In genomic region chr1:218705391-218705790, GRCh38 we compare ENCODE assay signal across 20 cellular contexts.
DNase-seq lines count a peak whose midpoint lies in the region; TF ChIP-seq lines count a peak whose summit lies in the region.
"Had no signal": no experiment of that assay in that cellular context is flagged by ENCODE, and none has a peak within 500 bp of the region (broad histone marks: within the 10 kb centered on the region; RNA-seq: fewer than 3 reads in every experiment).

No MANE protein-coding gene starts in this region.

- no peak for TF ChIP-seq POLR2A in breast epithelium (IDR thresholded peaks at IDR 0.05)

- no peak overlapping the region for H3K4me3 ChIP-seq in breast epithelium
- no peak overlapping the region for H3K4me3 ChIP-seq in foreskin fibroblast (ENCODE audit: low read depth in 1 of 2, low read length in 2 of 2)
- H3K4me3 ChIP-seq: adrenal gland, colonic mucosa, esophagus muscularis mucosa, pancreas, spleen, tibial nerve had no signal

- DNase-seq in ACHN (peak; percentile 62), LoVo (ENCODE audit: low spot score) (peak; percentile 12), breast epithelium (ENCODE audit: low spot score in 2 of 2) (no peak), kidney glomerular epithelial cell (lab: John Stamatoyannopoulos, UW) (peak; percentile 55), anterior cingulate cortex (lab: John Stamatoyannopoulos, UW) (no peak), foreskin fibroblast (no peak), OCI-M2 (lab: John Stamatoyannopoulos, UW; ENCODE audit: unreplicated experiment) (no peak)
- no peak for DNase-seq in activated CD4-positive, CD25-positive, alpha-beta regulatory T cell treated with anti-CD3 and anti-CD28 coated beads, Interleukin-2, amount 50 U/mL, for 72 hours
- DNase-seq: activated CD8-positive, alpha-beta T cell treated with anti-CD3 and anti-CD28 coated beads, Interleukin-2, amount 10 ng/mL, durations not matched to agents 7 days and 5 days; adrenal gland; colonic mucosa; hippocampal formation; Karpas-422; left colon; NCI-H1417 treated with DMSO at 0.1 percent for 48 hours; pancreas; spleen; stimulated activated naive B cell treated with anti-CD40 and anti-IgM and Interleukin-4, amounts not matched to agents 10 μg/mL and 1 μg/mL and 100 μg/mL, for 72 hours had no signal

- peak overlapping the region; percentile 10 to 69 for H3K27ac ChIP-seq in breast epithelium
- H3K27ac ChIP-seq: adrenal gland, colonic mucosa, esophagus muscularis mucosa, spleen had no signal

- no peaks in the 10 kb centered on the region for H3K36me3 ChIP-seq in breast epithelium
- H3K36me3 ChIP-seq: adrenal gland, colonic mucosa, esophagus muscularis mucosa, pancreas, spleen, tibial nerve had no signal

- in situ Hi-C loops in ACHN (cut with HindIII; ENCODE audit: low pct_ligation_motif_present, low pct_unique_long_range_greater_than_20kb, low sequenced_read_pairs) = no loop called here

- H3K9me3 ChIP-seq in breast epithelium = no peaks in the 10 kb centered on the region
- H3K9me3 ChIP-seq: adrenal gland, colonic mucosa, esophagus muscularis mucosa, pancreas, spleen, tibial nerve had no signal

- no peaks in the 10 kb centered on the region for H3K4me1 ChIP-seq in breast epithelium
- H3K4me1 ChIP-seq: adrenal gland, colonic mucosa, pancreas, spleen, tibial nerve had no signal

- H3K27me3 ChIP-seq in breast epithelium = no peaks in the 10 kb centered on the region
- H3K27me3 ChIP-seq: adrenal gland, colonic mucosa, esophagus muscularis mucosa, pancreas, spleen, tibial nerve had no signal

- TF ChIP-seq CTCF in breast epithelium (IDR thresholded peaks at IDR 0.05) (no peak), foreskin fibroblast (IDR thresholded peaks at IDR 0.05; ENCODE audit: low read depth, low read length) (no peak)

- intact Hi-C loops in breast epithelium (cut with DNase I; ENCODE audit: low total_unique reads) = no loop called here

Comparison
In these comparisons a context has a peak if more than half of its experiments do, and no peak if none do; other contexts are left out.
1. DNase-seq: peak in ACHN (single experiment), LoVo (single experiment) and kidney glomerular epithelial cell (single experiment); none in breast epithelium (0 of 2), activated CD4-positive, CD25-positive, alpha-beta regulatory T cell treated with anti-CD3 and anti-CD28 coated beads, Interleukin-2, amount 50 U/mL, for 72 hours (single experiment), anterior cingulate cortex (0 of 58), foreskin fibroblast (0 of 2) and OCI-M2 (single experiment).